ENCODE assay signal across 18 cellular contexts in genomic region chr5:112532654-112533314, GRCh38.
A peak's percentile ranks its signal among the peaks of the same experiment; 100 is the strongest.
DNase-seq lines count a peak whose midpoint lies in the region; ATAC-seq and TF ChIP-seq lines count a peak whose summit lies in the region.
"Had no signal": no experiment of that assay in that cellular context is flagged by ENCODE, and none has a peak within 500 bp of the region (broad histone marks: within the 10 kb centered on the region; RNA-seq: fewer than 3 reads in every experiment).

No MANE protein-coding gene starts in this region.

- peak overlapping the region; percentile 25 to 60 (median 44); a peak in 19 of 22 replicates for H3K4me2 ChIP-seq in BLaER1 treated with 17β-estradiol and CSF1 and Interleukin-3, amounts not matched to agents 10 nM and 100 nM
- H3K4me2 ChIP-seq in MM.1S (ENCODE audit: low read depth, low read length) (no peak overlapping the region), neuronal stem cell (ENCODE audit: insufficient read depth, low read length, poor library complexity, severe bottlenecking) (no peak overlapping the region)

- no peak for TF ChIP-seq POLR2A in esophagus muscularis mucosa (IDR thresholded peaks at IDR 0.05; ENCODE audit: low read depth)

- no peak overlapping the region for H2BK120ac ChIP-seq in neuronal stem cell (ENCODE audit: low read depth, low read length)

- H4K8ac ChIP-seq in neuronal stem cell (ENCODE audit: low read depth, low read length), result no peak overlapping the region

- H4K91ac ChIP-seq in neuronal stem cell (ENCODE audit: low read depth, low read length, poor library complexity), result no peak overlapping the region

- ATAC-seq in GM19463 (IDR thresholded peaks at IDR 0.05; ENCODE audit: unreplicated experiment), result peak; percentile 47

- H3K23ac ChIP-seq in neuronal stem cell (ENCODE audit: low read depth, low read length, poor library complexity), result no peak overlapping the region

- no peaks in the 10 kb centered on the region for H3F3A ChIP-seq in MM.1S (ENCODE audit: insufficient read depth, low read length)

- H3K9me3 ChIP-seq in BLaER1 treated with 17β-estradiol and CSF1 and Interleukin-3, amounts not matched to agents 10 nM and 100 nM (replicated peaks in 1 of 11), result no peaks in the 10 kb centered on the region
- H3K9me3 ChIP-seq in HUES48 (ENCODE audit: control insufficient read depth, insufficient read depth, low read length) (no peaks in the 10 kb centered on the region), esophagus muscularis mucosa (no peaks in the 10 kb centered on the region), MM.1S (replicated peaks; ENCODE audit: insufficient read depth, low read length) (no peaks in the 10 kb centered on the region), neuronal stem cell (replicated peaks in 1 of 2; ENCODE audit: control insufficient read depth in 2 of 2, insufficient read depth in 1 of 2, low read depth in 1 of 2, low read length in 2 of 2) (no peaks in the 10 kb centered on the region)

- H2BK12ac ChIP-seq in neuronal stem cell (ENCODE audit: low read length), result no peak overlapping the region

- no peak overlapping the region for H3K27ac ChIP-seq in BLaER1 treated with 17β-estradiol and CSF1 and Interleukin-3, amounts not matched to agents 10 nM and 100 nM
- H3K27ac ChIP-seq in HUES48 (ENCODE audit: low read depth, low read length) (peak overlapping the region; percentile 61), esophagus muscularis mucosa (replicated peaks in 1 of 4) (no peak overlapping the region), MM.1S (ENCODE audit: low read length) (no peak overlapping the region), neuronal stem cell (replicated peaks; ENCODE audit: low read length) (no peak overlapping the region)
- H3K27ac ChIP-seq: RWPE1, skin epidermis had no signal

- no peaks in the 10 kb centered on the region for H3K79me1 ChIP-seq in neuronal stem cell (ENCODE audit: low read depth, low read length)

- H3K4me3 ChIP-seq in BLaER1 treated with 17β-estradiol and CSF1 and Interleukin-3, amounts not matched to agents 10 nM and 100 nM, result no peak overlapping the region
- H3K4me3 ChIP-seq in HUES48 (ENCODE audit: low read depth, low read length), result no peak overlapping the region
- H3K4me3 ChIP-seq in esophagus muscularis mucosa, result no peak overlapping the region
- H3K4me3 ChIP-seq in MM.1S (ENCODE audit: low read length), result no peak overlapping the region
- H3K4me3 ChIP-seq in neuronal stem cell (ENCODE audit: low read length in 2 of 2), result no peak overlapping the region
- H3K4me3 ChIP-seq: skin epidermis had no signal

- intact Hi-C loops in esophagus muscularis mucosa (cut with DNase I), result no loop called here

- TF ChIP-seq EP300 in esophagus muscularis mucosa (IDR thresholded peaks at IDR 0.05), result no peak

- DNase-seq in esophagus muscularis mucosa (ENCODE audit: extremely low spot score), result peak; percentile 47
- no peak for DNase-seq in MM.1S
- no peak for DNase-seq in NCI-H226
- DNase-seq in neuronal stem cell (ENCODE audit: low spot score), result no peak
- DNase-seq in NCI-H2171 (lab: John Stamatoyannopoulos, UW), result no peak
- DNase-seq: activated CD4-positive, alpha-beta T cell treated with anti-CD3 and anti-CD28 coated beads for 4 hours; activated naive CD8-positive, alpha-beta T cell treated with anti-CD3 and anti-CD28 coated beads, Interleukin-2, amount 10 ng/mL, durations not matched to agents 7 days and 5 days; activated T-cell treated with anti-CD3 and anti-CD28 coated beads for 4 hours; foreskin melanocyte; H7; mesenchymal stem cell; NCI-H446 treated with DMSO at 0.1 percent for 48 hours; T-helper 1 cell had no signal

- H3K4ac ChIP-seq in neuronal stem cell (ENCODE audit: low read length), result no peak overlapping the region

- peaks cover 7 to 18% (median 14%) of the 10 kb centered on the region in 10 experiments for H3K4me1 ChIP-seq in BLaER1 treated with 17β-estradiol and CSF1 and Interleukin-3, amounts not matched to agents 10 nM and 100 nM
- peaks cover 14% of the 10 kb centered on the region for H3K4me1 ChIP-seq in HUES48 (ENCODE audit: control insufficient read depth, insufficient read depth, low read length)
- H3K4me1 ChIP-seq in esophagus muscularis mucosa, result no peaks in the 10 kb centered on the region
- H3K4me1 ChIP-seq in MM.1S (ENCODE audit: low read length), result no peaks in the 10 kb centered on the region
- H3K4me1 ChIP-seq in neuronal stem cell (ENCODE audit: control insufficient read depth in 2 of 2, insufficient read depth in 1 of 2, low read depth in 1 of 2, low read length in 2 of 2), result no peaks in the 10 kb centered on the region

- 79% methylated on average over 4 of the region's 4 CpGs for WGBS in esophagus muscularis mucosa
- no CpG with 5 or more reads among the region's 4 CpGs for WGBS in neuronal stem cell (ENCODE audit: extremely low coverage in 2 of 2, insufficient read length in 2 of 2, insufficient replicate concordance in 1 of 2), 2 donors

- H3K9ac ChIP-seq in BLaER1 treated with 17β-estradiol and CSF1 and Interleukin-3, amounts not matched to agents 10 nM and 100 nM, result no peak overlapping the region
- H3K9ac ChIP-seq in HUES48 (ENCODE audit: low read depth, low read length), result no peak overlapping the region
- H3K9ac ChIP-seq in MM.1S (ENCODE audit: low read length), result no peak overlapping the region
- H3K9ac ChIP-seq in neuronal stem cell (ENCODE audit: low read depth, low read length, poor library complexity), result no peak overlapping the region

- H2BK15ac ChIP-seq in neuronal stem cell (ENCODE audit: low read length), result no peak overlapping the region

- H3K36me3 ChIP-seq in BLaER1 treated with 17β-estradiol and CSF1 and Interleukin-3, amounts not matched to agents 10 nM and 100 nM, result no peaks in the 10 kb centered on the region
- no peaks in the 10 kb centered on the region for H3K36me3 ChIP-seq in HUES48 (ENCODE audit: control insufficient read depth, insufficient read depth, low read length)
- no peaks in the 10 kb centered on the region for H3K36me3 ChIP-seq in esophagus muscularis mucosa
- no peaks in the 10 kb centered on the region for H3K36me3 ChIP-seq in MM.1S (replicated peaks; ENCODE audit: insufficient read depth, low read length)
- H3K36me3 ChIP-seq in neuronal stem cell (replicated peaks in 1 of 2; ENCODE audit: control insufficient read depth in 2 of 2, insufficient read depth in 2 of 2, low read length in 2 of 2), result no peaks in the 10 kb centered on the region

- no peak for TF ChIP-seq CTCF in esophagus muscularis mucosa (IDR thresholded peaks at IDR 0.05)
- TF ChIP-seq CTCF in MM.1S (IDR thresholded peaks at IDR 0.05; ENCODE audit: low read length), result no peak

- H4K20me1 ChIP-seq in BLaER1 treated with 17β-estradiol and CSF1 and Interleukin-3, amounts not matched to agents 10 nM and 100 nM, result no peaks in the 10 kb centered on the region
- no peaks in the 10 kb centered on the region for H4K20me1 ChIP-seq in MM.1S (ENCODE audit: insufficient read depth, low read length)

- no peaks in the 10 kb centered on the region for H3K27me3 ChIP-seq in BLaER1 treated with 17β-estradiol and CSF1 and Interleukin-3, amounts not matched to agents 10 nM and 100 nM
- H3K27me3 ChIP-seq in HUES48 (ENCODE audit: control insufficient read depth, insufficient read depth, low read length), result no peaks in the 10 kb centered on the region
- H3K27me3 ChIP-seq in esophagus muscularis mucosa, result no peaks in the 10 kb centered on the region
- no peaks in the 10 kb centered on the region for H3K27me3 ChIP-seq in MM.1S (replicated peaks; ENCODE audit: insufficient read depth, low read length)
- no peaks in the 10 kb centered on the region for H3K27me3 ChIP-seq in neuronal stem cell (ENCODE audit: control insufficient read depth in 3 of 3, insufficient read depth in 3 of 3, low read depth in 1 of 3, low read length in 3 of 3)

- no peak overlapping the region for H3K14ac ChIP-seq in neuronal stem cell (ENCODE audit: low read length)

- no peak overlapping the region for H2BK5ac ChIP-seq in neuronal stem cell (ENCODE audit: low read length)

- no peak overlapping the region for H2AFZ ChIP-seq in MM.1S (ENCODE audit: low read length)
- no peak overlapping the region for H2AFZ ChIP-seq in neuronal stem cell (ENCODE audit: low read length)

- no peak overlapping the region for H2AK5ac ChIP-seq in neuronal stem cell (ENCODE audit: low read depth, low read length)

- no peak overlapping the region for H3K18ac ChIP-seq in neuronal stem cell (ENCODE audit: low read length)

- no peaks in the 10 kb centered on the region for H3K9me2 ChIP-seq in MM.1S (replicated peaks; ENCODE audit: insufficient read depth, low read length)

- H3K79me2 ChIP-seq in MM.1S (ENCODE audit: low read length), result no peaks in the 10 kb centered on the region

Comparison
In these comparisons a context has a peak if more than half of its experiments do, and no peak if none do; other contexts are left out.
1. H3K4me2 ChIP-seq: peak in BLaER1 treated with 17β-estradiol and CSF1 and Interleukin-3, amounts not matched to agents 10 nM and 100 nM (11 of 11); none in MM.1S (single experiment) and neuronal stem cell (single experiment).